1 cellular context compared by ENCODE assay signal in the genomic region with DNA sequence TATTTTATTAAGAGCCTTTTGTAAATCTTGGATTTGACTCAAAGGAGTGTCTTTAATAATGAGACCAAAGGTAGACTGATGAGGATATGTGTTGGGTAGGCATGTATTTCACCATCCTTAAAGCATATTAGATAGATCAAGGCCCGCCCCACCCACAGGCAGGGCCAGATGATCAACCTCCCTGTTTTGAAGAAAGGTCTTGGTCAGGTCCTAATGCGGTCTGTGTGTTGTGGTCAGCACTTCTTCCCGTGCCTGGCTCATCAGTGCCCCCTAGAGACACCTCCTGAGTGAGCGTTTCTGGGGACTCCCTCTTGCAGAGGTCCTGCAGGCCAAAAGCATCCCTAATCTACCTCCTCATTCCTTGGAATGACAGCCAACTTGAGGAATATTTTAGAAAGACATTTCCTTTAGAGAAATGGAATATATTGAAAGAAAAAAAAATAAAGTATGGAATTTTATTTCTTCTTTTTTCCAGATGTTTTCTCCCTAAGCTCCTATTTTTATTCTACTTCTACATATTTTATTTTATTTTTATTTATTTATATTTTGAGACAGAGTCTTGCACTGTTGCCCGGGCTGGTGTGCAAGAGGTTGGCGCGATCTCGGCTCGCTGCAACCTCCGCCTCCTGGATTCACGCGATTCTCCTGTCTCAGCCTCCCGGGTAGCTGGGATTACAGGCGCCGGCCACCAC.
TF ChIP-seq lines count a peak whose summit lies in the region.

No MANE protein-coding gene starts in this region.

TF ChIP-seq in HepG2, 621 proteins besides CTCF, POLR2A, EP300 and RAD21 (continued from another document and continues in another):
- TF ChIP-seq CSRNP2 (CRISPR knock-in tag; conservative IDR thresholded peaks at IDR 0.05; ENCODE audit: low read depth) (no peak), EZH2 (conservative IDR thresholded peaks at IDR 0.05; ENCODE audit: low read depth, low read length) (no peak), CEBPZ (IDR thresholded peaks at IDR 0.05; ENCODE audit: low read length) (no peak), KDM6A (CRISPR knock-in tag; IDR thresholded peaks at IDR 0.05; ENCODE audit: low read depth) (no peak), ZSCAN30 (CRISPR knock-in tag; IDR thresholded peaks at IDR 0.05) (0 out of 2 replicates have a peak, but pooled peaks have one; percentile 61), ZNF839 (CRISPR knock-in tag; IDR thresholded peaks at IDR 0.05; ENCODE audit: borderline replicate concordance) (no peak), NRL (CRISPR knock-in tag; IDR thresholded peaks at IDR 0.05; ENCODE audit: borderline replicate concordance) (no peak), ZNF512 (CRISPR knock-in tag; IDR thresholded peaks at IDR 0.05) (no peak), ZNF619 (CRISPR knock-in tag; IDR thresholded peaks at IDR 0.05) (no peak), EHMT2 (IDR thresholded peaks at IDR 0.05; ENCODE audit: borderline replicate concordance, low read depth, low read length) (no peak), TEF (CRISPR knock-in tag; IDR thresholded peaks at IDR 0.05) (no peak), MTERF4 (CRISPR knock-in tag; IDR thresholded peaks at IDR 0.05) (no peak), ZNF234 (CRISPR knock-in tag; conservative IDR thresholded peaks at IDR 0.05) (no peak), ZNF460 (CRISPR knock-in tag; IDR thresholded peaks at IDR 0.05; ENCODE audit: borderline replicate concordance) (no peak), MAFG (CRISPR knock-in tag; IDR thresholded peaks at IDR 0.05) (no peak), ZNF10 (CRISPR knock-in tag; IDR thresholded peaks at IDR 0.05; ENCODE audit: borderline replicate concordance, low read depth) (no peak), YEATS2 (CRISPR knock-in tag; IDR thresholded peaks at IDR 0.05; ENCODE audit: borderline replicate concordance) (peak; percentile 46; the same call in 1 of the 2 replicates), PRMT3 (CRISPR knock-in tag; IDR thresholded peaks at IDR 0.05; ENCODE audit: borderline replicate concordance, low read depth) (no peak), ZNF264 (CRISPR knock-in tag; IDR thresholded peaks at IDR 0.05) (no peak), MZF1 (CRISPR knock-in tag; IDR thresholded peaks at IDR 0.05; ENCODE audit: borderline replicate concordance) (no peak), HDAC1 (CRISPR knock-in tag; IDR thresholded peaks at IDR 0.05) (no peak), ZBTB38 (CRISPR knock-in tag; IDR thresholded peaks at IDR 0.05) (peak; percentile 63), ZIK1 (CRISPR knock-in tag; IDR thresholded peaks at IDR 0.05; ENCODE audit: borderline replicate concordance, low read depth) (no peak), ZNF737 (CRISPR knock-in tag; IDR thresholded peaks at IDR 0.05; ENCODE audit: borderline replicate concordance) (no peak), ZNF343 (CRISPR knock-in tag; IDR thresholded peaks at IDR 0.05) (no peak), ZNF598 (CRISPR knock-in tag; IDR thresholded peaks at IDR 0.05; ENCODE audit: borderline replicate concordance) (no peak), ZNF44 (CRISPR knock-in tag; IDR thresholded peaks at IDR 0.05) (no peak), ZMAT3 (CRISPR knock-in tag; conservative IDR thresholded peaks at IDR 0.05) (no peak), MEF2D (CRISPR knock-in tag; IDR thresholded peaks at IDR 0.05) (no peak), MAFF (IDR thresholded peaks at IDR 0.05; ENCODE audit: low read depth, low read length) (peak; percentile 84), ZNF672 (CRISPR knock-in tag; IDR thresholded peaks at IDR 0.05) (no peak), JDP2 (CRISPR knock-in tag; IDR thresholded peaks at IDR 0.05; ENCODE audit: borderline replicate concordance) (no peak), SP1 (IDR thresholded peaks at IDR 0.05) (no peak), SP1 (CRISPR knock-in tag; IDR thresholded peaks at IDR 0.05) (no peak), ZNF121 (CRISPR knock-in tag; IDR thresholded peaks at IDR 0.05) (no peak), ZMYM3 (CRISPR knock-in tag; IDR thresholded peaks at IDR 0.05) (no peak)
- TF ChIP-seq, protein P1, sequence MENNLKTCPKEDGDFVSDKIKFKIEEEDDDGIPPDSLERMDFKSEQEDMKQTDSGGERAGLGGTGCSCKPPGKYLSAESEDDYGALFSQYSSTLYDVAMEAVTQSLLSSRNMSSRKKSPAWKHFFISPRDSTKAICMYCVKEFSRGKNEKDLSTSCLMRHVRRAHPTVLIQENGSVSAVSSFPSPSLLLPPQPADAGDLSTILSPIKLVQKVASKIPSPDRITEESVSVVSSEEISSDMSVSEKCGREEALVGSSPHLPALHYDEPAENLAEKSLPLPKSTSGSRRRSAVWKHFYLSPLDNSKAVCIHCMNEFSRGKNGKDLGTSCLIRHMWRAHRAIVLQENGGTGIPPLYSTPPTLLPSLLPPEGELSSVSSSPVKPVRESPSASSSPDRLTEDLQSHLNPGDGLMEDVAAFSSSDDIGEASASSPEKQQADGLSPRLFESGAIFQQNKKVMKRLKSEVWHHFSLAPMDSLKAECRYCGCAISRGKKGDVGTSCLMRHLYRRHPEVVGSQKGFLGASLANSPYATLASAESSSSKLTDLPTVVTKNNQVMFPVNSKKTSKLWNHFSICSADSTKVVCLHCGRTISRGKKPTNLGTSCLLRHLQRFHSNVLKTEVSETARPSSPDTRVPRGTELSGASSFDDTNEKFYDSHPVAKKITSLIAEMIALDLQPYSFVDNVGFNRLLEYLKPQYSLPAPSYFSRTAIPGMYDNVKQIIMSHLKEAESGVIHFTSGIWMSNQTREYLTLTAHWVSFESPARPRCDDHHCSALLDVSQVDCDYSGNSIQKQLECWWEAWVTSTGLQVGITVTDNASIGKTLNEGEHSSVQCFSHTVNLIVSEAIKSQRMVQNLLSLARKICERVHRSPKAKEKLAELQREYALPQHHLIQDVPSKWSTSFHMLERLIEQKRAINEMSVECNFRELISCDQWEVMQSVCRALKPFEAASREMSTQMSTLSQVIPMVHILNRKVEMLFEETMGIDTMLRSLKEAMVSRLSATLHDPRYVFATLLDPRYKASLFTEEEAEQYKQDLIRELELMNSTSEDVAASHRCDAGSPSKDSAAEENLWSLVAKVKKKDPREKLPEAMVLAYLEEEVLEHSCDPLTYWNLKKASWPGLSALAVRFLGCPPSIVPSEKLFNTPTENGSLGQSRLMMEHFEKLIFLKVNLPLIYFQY (CRISPR knock-in tag; IDR thresholded peaks at IDR 0.05; ENCODE audit: borderline replicate concordance): no peak
- TF ChIP-seq, protein P2, sequence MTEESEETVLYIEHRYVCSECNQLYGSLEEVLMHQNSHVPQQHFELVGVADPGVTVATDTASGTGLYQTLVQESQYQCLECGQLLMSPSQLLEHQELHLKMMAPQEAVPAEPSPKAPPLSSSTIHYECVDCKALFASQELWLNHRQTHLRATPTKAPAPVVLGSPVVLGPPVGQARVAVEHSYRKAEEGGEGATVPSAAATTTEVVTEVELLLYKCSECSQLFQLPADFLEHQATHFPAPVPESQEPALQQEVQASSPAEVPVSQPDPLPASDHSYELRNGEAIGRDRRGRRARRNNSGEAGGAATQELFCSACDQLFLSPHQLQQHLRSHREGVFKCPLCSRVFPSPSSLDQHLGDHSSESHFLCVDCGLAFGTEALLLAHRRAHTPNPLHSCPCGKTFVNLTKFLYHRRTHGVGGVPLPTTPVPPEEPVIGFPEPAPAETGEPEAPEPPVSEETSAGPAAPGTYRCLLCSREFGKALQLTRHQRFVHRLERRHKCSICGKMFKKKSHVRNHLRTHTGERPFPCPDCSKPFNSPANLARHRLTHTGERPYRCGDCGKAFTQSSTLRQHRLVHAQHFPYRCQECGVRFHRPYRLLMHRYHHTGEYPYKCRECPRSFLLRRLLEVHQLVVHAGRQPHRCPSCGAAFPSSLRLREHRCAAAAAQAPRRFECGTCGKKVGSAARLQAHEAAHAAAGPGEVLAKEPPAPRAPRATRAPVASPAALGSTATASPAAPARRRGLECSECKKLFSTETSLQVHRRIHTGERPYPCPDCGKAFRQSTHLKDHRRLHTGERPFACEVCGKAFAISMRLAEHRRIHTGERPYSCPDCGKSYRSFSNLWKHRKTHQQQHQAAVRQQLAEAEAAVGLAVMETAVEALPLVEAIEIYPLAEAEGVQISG (CRISPR knock-in tag; IDR thresholded peaks at IDR 0.05): peak; percentile 52; the same call in 1 of the 2 replicates
- TF ChIP-seq, protein P3, sequence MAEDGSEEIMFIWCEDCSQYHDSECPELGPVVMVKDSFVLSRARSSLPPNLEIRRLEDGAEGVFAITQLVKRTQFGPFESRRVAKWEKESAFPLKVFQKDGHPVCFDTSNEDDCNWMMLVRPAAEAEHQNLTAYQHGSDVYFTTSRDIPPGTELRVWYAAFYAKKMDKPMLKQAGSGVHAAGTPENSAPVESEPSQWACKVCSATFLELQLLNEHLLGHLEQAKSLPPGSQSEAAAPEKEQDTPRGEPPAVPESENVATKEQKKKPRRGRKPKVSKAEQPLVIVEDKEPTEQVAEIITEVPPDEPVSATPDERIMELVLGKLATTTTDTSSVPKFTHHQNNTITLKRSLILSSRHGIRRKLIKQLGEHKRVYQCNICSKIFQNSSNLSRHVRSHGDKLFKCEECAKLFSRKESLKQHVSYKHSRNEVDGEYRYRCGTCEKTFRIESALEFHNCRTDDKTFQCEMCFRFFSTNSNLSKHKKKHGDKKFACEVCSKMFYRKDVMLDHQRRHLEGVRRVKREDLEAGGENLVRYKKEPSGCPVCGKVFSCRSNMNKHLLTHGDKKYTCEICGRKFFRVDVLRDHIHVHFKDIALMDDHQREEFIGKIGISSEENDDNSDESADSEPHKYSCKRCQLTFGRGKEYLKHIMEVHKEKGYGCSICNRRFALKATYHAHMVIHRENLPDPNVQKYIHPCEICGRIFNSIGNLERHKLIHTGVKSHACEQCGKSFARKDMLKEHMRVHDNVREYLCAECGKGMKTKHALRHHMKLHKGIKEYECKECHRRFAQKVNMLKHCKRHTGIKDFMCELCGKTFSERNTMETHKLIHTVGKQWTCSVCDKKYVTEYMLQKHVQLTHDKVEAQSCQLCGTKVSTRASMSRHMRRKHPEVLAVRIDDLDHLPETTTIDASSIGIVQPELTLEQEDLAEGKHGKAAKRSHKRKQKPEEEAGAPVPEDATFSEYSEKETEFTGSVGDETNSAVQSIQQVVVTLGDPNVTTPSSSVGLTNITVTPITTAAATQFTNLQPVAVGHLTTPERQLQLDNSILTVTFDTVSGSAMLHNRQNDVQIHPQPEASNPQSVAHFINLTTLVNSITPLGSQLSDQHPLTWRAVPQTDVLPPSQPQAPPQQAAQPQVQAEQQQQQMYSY (CRISPR knock-in tag; IDR thresholded peaks at IDR 0.05): no peak
